1 cellular context compared by ENCODE assay signal in the genomic region with DNA sequence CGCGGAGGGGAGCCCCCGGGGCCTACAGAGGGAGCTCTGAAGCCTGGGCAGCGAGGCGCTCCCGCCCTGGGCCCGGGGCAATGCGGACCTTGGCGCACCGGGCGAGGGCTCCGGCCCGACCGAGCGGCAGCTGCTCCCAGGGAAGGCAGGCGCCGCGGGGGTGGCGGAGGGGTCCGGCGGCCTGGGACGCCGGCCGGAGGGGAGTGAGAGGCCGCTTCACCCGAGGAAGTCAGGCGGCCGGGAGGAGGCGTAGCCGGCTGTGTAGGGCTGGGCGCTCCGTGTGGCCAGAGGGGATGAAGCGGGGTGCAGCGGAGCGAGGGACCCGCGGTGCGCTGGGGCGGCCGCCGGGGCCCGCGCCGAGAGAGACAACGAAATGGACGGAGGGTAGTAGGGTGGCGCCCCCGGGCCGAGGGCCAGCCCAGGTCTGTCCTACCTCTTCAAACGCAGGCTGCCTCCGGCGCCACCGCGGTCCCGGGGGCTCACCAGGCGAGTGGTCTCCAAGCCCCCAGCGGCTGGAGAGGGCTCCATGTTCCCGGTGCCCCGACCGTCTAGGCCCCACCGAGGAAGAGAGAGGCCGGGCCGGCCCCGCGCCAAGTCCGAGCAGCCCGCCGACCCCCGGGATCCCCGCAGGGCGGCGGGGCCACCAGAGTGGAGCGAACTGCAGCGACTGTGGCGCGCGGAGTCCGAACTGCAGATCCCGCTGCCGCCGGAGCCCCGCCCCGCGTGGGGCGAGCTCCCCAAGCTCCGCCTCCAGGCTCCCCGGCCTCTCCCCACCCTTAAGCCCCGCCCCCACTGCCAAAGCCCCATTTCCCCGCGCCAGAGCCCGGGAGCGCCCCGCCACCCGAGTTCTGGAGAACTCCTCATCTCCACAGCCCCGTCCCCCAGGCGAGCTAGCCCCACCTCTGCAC.
TF ChIP-seq lines count a peak whose summit lies in the region.

A gene with protein sequence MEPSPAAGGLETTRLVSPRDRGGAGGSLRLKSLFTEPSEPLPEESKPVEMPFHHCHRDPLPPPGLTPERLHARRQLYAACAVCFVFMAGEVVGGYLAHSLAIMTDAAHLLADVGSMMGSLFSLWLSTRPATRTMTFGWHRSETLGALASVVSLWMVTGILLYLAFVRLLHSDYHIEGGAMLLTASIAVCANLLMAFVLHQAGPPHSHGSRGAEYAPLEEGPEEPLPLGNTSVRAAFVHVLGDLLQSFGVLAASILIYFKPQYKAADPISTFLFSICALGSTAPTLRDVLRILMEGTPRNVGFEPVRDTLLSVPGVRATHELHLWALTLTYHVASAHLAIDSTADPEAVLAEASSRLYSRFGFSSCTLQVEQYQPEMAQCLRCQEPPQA (minus strand): TSS at position 669 of the 908 bp plus-strand sequence. CDS start 141 bp downstream, at position 528.

TF ChIP-seq in HepG2, 621 proteins besides CTCF, POLR2A, EP300 and RAD21 (continued from another document):
- TF ChIP-seq ZNF264 (CRISPR knock-in tag; IDR thresholded peaks at IDR 0.05) (no peak), CBX2 (IDR thresholded peaks at IDR 0.05; ENCODE audit: low read depth, low read length) (no peak), CBX2 (CRISPR knock-in tag; IDR thresholded peaks at IDR 0.05; ENCODE audit: low read depth) (peak; percentile 81; the same call in 1 of the 2 replicates), FOXJ3 (CRISPR knock-in tag; IDR thresholded peaks at IDR 0.05; ENCODE audit: borderline replicate concordance) (no peak), RFX3 (CRISPR knock-in tag; IDR thresholded peaks at IDR 0.05) (no peak), ZNF143 (CRISPR knock-in tag; IDR thresholded peaks at IDR 0.05) (no peak), NR1H2 (CRISPR knock-in tag; IDR thresholded peaks at IDR 0.05; ENCODE audit: borderline replicate concordance, low read depth) (no peak), ZNF775 (CRISPR knock-in tag; IDR thresholded peaks at IDR 0.05; ENCODE audit: borderline replicate concordance) (no peak), MLX (CRISPR knock-in tag; IDR thresholded peaks at IDR 0.05) (no peak), KDM5A (IDR thresholded peaks at IDR 0.05; ENCODE audit: borderline replicate concordance, low read length) (no peak), KLF13 (CRISPR knock-in tag; IDR thresholded peaks at IDR 0.05) (no peak), ZNF510 (CRISPR knock-in tag; IDR thresholded peaks at IDR 0.05; ENCODE audit: low read depth) (no peak), ZNF33A (CRISPR knock-in tag; IDR thresholded peaks at IDR 0.05; ENCODE audit: borderline replicate concordance) (no peak), STAG1 (CRISPR knock-in tag; IDR thresholded peaks at IDR 0.05) (no peak), ZNF414 (CRISPR knock-in tag; IDR thresholded peaks at IDR 0.05) (no peak), RERE (CRISPR knock-in tag; IDR thresholded peaks at IDR 0.05; ENCODE audit: low read depth) (no peak), HBP1 (CRISPR knock-in tag; IDR thresholded peaks at IDR 0.05; ENCODE audit: low read depth) (no peak), ZFYVE20 (CRISPR knock-in tag; IDR thresholded peaks at IDR 0.05; ENCODE audit: borderline replicate concordance, low read depth) (no peak), MAFF (IDR thresholded peaks at IDR 0.05; ENCODE audit: low read depth, low read length) (no peak), KLF6 (CRISPR knock-in tag; IDR thresholded peaks at IDR 0.05) (no peak), ZNF674 (CRISPR knock-in tag; IDR thresholded peaks at IDR 0.05; ENCODE audit: low read depth) (0 out of 2 replicates have a peak, but pooled peaks have one; percentile 75), ZSCAN22 (CRISPR knock-in tag; IDR thresholded peaks at IDR 0.05) (no peak), KDM2A (CRISPR knock-in tag; IDR thresholded peaks at IDR 0.05; ENCODE audit: borderline replicate concordance, low read depth) (0 out of 2 replicates have a peak, but pooled peaks have one; percentile 16), ETV5 (CRISPR knock-in tag; IDR thresholded peaks at IDR 0.05; ENCODE audit: borderline replicate concordance) (no peak), RAD51 (IDR thresholded peaks at IDR 0.05; ENCODE audit: borderline replicate concordance) (no peak), BCL3 (CRISPR knock-in tag; IDR thresholded peaks at IDR 0.05) (no peak), SRSF9 (IDR thresholded peaks at IDR 0.05; ENCODE audit: borderline replicate concordance, insufficient read depth, low read depth, low read length, poor library complexity, severe bottlenecking) (no peak), HNF4G (IDR thresholded peaks at IDR 0.05; ENCODE audit: borderline replicate concordance, low read depth, low read length) (no peak), HNF4G (CRISPR knock-in tag; IDR thresholded peaks at IDR 0.05; ENCODE audit: borderline replicate concordance, low read depth) (no peak), SRSF4 (IDR thresholded peaks at IDR 0.05; ENCODE audit: low read depth, low read length, poor library complexity, severe bottlenecking) (no peak), NFKB2 (CRISPR knock-in tag; IDR thresholded peaks at IDR 0.05; ENCODE audit: borderline replicate concordance) (no peak), HDAC6 (IDR thresholded peaks at IDR 0.05; ENCODE audit: low read depth, low read length) (no peak), ZBTB20 (CRISPR knock-in tag; IDR thresholded peaks at IDR 0.05; ENCODE audit: borderline replicate concordance, low read depth) (no peak), NFYB (CRISPR knock-in tag; IDR thresholded peaks at IDR 0.05) (no peak), ZNF274 (CRISPR knock-in tag; IDR thresholded peaks at IDR 0.05) (no peak), ZBTB26 (CRISPR knock-in tag; IDR thresholded peaks at IDR 0.05; ENCODE audit: borderline replicate concordance) (no peak), ZFY (CRISPR knock-in tag; IDR thresholded peaks at IDR 0.05) (peak; percentile 53)
- TF ChIP-seq, protein P1, sequence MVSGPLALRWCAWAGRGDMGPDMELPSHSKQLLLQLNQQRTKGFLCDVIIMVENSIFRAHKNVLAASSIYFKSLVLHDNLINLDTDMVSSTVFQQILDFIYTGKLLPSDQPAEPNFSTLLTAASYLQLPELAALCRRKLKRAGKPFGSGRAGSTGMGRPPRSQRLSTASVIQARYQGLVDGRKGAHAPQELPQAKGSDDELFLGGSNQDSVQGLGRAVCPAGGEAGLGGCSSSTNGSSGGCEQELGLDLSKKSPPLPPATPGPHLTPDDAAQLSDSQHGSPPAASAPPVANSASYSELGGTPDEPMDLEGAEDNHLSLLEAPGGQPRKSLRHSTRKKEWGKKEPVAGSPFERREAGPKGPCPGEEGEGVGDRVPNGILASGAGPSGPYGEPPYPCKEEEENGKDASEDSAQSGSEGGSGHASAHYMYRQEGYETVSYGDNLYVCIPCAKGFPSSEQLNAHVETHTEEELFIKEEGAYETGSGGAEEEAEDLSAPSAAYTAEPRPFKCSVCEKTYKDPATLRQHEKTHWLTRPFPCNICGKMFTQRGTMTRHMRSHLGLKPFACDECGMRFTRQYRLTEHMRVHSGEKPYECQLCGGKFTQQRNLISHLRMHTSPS (CRISPR knock-in tag; IDR thresholded peaks at IDR 0.05; ENCODE audit: low read depth) = no peak
- TF ChIP-seq, protein P2, sequence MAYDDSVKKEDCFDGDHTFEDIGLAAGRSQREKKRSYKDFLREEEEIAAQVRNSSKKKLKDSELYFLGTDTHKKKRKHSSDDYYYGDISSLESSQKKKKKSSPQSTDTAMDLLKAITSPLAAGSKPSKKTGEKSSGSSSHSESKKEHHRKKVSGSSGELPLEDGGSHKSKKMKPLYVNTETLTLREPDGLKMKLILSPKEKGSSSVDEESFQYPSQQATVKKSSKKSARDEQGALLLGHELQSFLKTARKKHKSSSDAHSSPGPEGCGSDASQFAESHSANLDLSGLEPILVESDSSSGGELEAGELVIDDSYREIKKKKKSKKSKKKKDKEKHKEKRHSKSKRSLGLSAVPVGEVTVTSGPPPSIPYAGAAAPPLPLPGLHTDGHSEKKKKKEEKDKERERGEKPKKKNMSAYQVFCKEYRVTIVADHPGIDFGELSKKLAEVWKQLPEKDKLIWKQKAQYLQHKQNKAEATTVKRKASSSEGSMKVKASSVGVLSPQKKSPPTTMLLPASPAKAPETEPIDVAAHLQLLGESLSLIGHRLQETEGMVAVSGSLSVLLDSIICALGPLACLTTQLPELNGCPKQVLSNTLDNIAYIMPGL (CRISPR knock-in tag; IDR thresholded peaks at IDR 0.05; ENCODE audit: borderline replicate concordance in 1 of 2, low read depth in 1 of 2) = no peak
- TF ChIP-seq, protein P3, sequence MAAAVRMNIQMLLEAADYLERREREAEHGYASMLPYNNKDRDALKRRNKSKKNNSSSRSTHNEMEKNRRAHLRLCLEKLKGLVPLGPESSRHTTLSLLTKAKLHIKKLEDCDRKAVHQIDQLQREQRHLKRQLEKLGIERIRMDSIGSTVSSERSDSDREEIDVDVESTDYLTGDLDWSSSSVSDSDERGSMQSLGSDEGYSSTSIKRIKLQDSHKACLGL (CRISPR knock-in tag; IDR thresholded peaks at IDR 0.05) = no peak
TF ChIP-seq in HepG2: peak in this region for 49.
